Comparison of ENCODE assay signal across 8 cellular contexts in genomic region chr6:99520855-99521556, GRCh38. TPM values are rescaled to one million over a fixed set of nuclear protein-coding genes. Genes with fewer than 3 reads are reported as not detected.
A peak's percentile ranks its signal among the peaks of the same experiment; 100 is the strongest.
DNase-seq lines count a peak whose midpoint lies in the region; ATAC-seq, FAIRE-seq and TF ChIP-seq lines count a peak whose summit lies in the region.

No MANE protein-coding gene starts in this region.

- H3K14ac ChIP-seq in mesenchymal stem cell (ENCODE audit: low read length in 2 of 2), result peak overlapping the region in 1 of 2 experiments; percentile 99

- peaks cover 4% of the 10 kb centered on the region for H3K4me1 ChIP-seq in effector memory CD4-positive, alpha-beta T cell (ENCODE audit: control insufficient read depth, insufficient read depth, low read length, poor library complexity, severe bottlenecking)
- peaks cover 4% of the 10 kb centered on the region for H3K4me1 ChIP-seq in mesenchymal stem cell (ENCODE audit: control insufficient read depth, insufficient read depth, low read depth, low read length)

- peak; percentile 89 for ATAC-seq in GM21367 (IDR thresholded peaks at IDR 0.05; ENCODE audit: unreplicated experiment)

- peak overlapping the region; percentile 69 for H3K4me2 ChIP-seq in mesenchymal stem cell (ENCODE audit: low read length, poor library complexity, severe bottlenecking)

- peak; percentile 57 for TF ChIP-seq CTCF in D721Med (IDR thresholded peaks at IDR 0.05; ENCODE audit: insufficient read depth, missing control alignments)

- no peak overlapping the region for H3K23ac ChIP-seq in mesenchymal stem cell (ENCODE audit: low read length in 2 of 2)

- H3K4ac ChIP-seq in mesenchymal stem cell (ENCODE audit: low read depth in 1 of 2, low read length in 2 of 2), result peak overlapping the region; percentile 73 to 93

- under 1% methylated on average over 44 of the region's 45 CpGs for WGBS in mesenchymal stem cell

- H4K8ac ChIP-seq in mesenchymal stem cell (ENCODE audit: low read length), result peak overlapping the region; percentile 83

- H2BK15ac ChIP-seq in mesenchymal stem cell (ENCODE audit: low read depth, poor library complexity, severe bottlenecking), result no peak overlapping the region

- H4K91ac ChIP-seq in mesenchymal stem cell (ENCODE audit: low read length), result peak overlapping the region; percentile 96

- H3K27me3 ChIP-seq in effector memory CD4-positive, alpha-beta T cell (replicated peaks; ENCODE audit: control insufficient read depth, insufficient read depth, low read length, poor library complexity, severe bottlenecking), result no peaks in the 10 kb centered on the region
- H3K27me3 ChIP-seq in mesenchymal stem cell (ENCODE audit: control insufficient read depth in 1 of 2, insufficient read depth in 1 of 2, low read length in 2 of 2), result no peaks in the 10 kb centered on the region

- H2BK12ac ChIP-seq in mesenchymal stem cell (ENCODE audit: low read length in 2 of 2), result peak overlapping the region; percentile 28 to 31

- peak overlapping the region; percentile 56 for H2BK120ac ChIP-seq in mesenchymal stem cell (ENCODE audit: low read depth, low read length)

- peak; percentile 33 for DNase-seq in D721Med (ENCODE audit: insufficient read length, low spot score)
- DNase-seq in HT1080 (ENCODE audit: low read depth), result peak; percentile 82
- peak; percentile 86 for DNase-seq in NOMO-1 treated with DMSO at 0.1 percent for 48 hours (lab: John Stamatoyannopoulos, UW; ENCODE audit: unreplicated experiment)
- DNase-seq in activated CD8-positive, alpha-beta memory T cell treated with anti-CD3 and anti-CD28 coated beads for 48 hours (ENCODE audit: low read depth in 2 of 3, low spot score in 2 of 3), result peak; percentile 41 to 73 (median 52)
- peak; percentile 39 to 66 (median 55) for DNase-seq in effector memory CD4-positive, alpha-beta T cell
- DNase-seq in mesenchymal stem cell, result peak; percentile 89
- DNase-seq in stimulated activated CD8-positive, alpha-beta memory T cell treated with anti-CD3 and anti-CD28 coated beads, Interleukin-15, amount 100 ng/mL, for 1 hour (ENCODE audit: low read depth), result peak; percentile 24

- peak overlapping the region; percentile 76 for H3K4me3 ChIP-seq in effector memory CD4-positive, alpha-beta T cell (ENCODE audit: insufficient read depth, low read depth, low read length, poor library complexity, severe bottlenecking)
- H3K4me3 ChIP-seq in mesenchymal stem cell (ENCODE audit: insufficient read depth in 1 of 2, low read depth in 1 of 2, low read length in 2 of 2), result peak overlapping the region; percentile 98

- peak overlapping the region; percentile 94 for H3K9ac ChIP-seq in mesenchymal stem cell (ENCODE audit: low read length)

- H3K27ac ChIP-seq in effector memory CD4-positive, alpha-beta T cell (ENCODE audit: insufficient read depth, low read length, poor library complexity, severe bottlenecking), result peak overlapping the region; percentile 52
- peak overlapping the region; percentile 90 for H3K27ac ChIP-seq in mesenchymal stem cell (ENCODE audit: low read length, poor library complexity, severe bottlenecking)

- H3K18ac ChIP-seq in mesenchymal stem cell (ENCODE audit: low read depth in 1 of 2, low read length in 2 of 2), result peak overlapping the region; percentile 87 to 98

- no peak overlapping the region for H2AK5ac ChIP-seq in mesenchymal stem cell (ENCODE audit: low read length, severe bottlenecking)

- H3K79me1 ChIP-seq in mesenchymal stem cell (replicated peaks; ENCODE audit: low read length, poor library complexity, severe bottlenecking), result peaks cover 1% of the 10 kb centered on the region

- no peaks in the 10 kb centered on the region for H3K9me3 ChIP-seq in effector memory CD4-positive, alpha-beta T cell (ENCODE audit: control insufficient read depth, low read length)
- H3K9me3 ChIP-seq in mesenchymal stem cell (ENCODE audit: control insufficient read depth, low read length), result no peaks in the 10 kb centered on the region

- no peak for FAIRE-seq in D721Med (lab: Jason Lieb, UNC)

- peak overlapping the region; percentile 99 for H2AFZ ChIP-seq in mesenchymal stem cell (ENCODE audit: low read depth, low read length)

- no peaks in the 10 kb centered on the region for H3K36me3 ChIP-seq in effector memory CD4-positive, alpha-beta T cell (ENCODE audit: control insufficient read depth, insufficient read depth, low read length)
- peaks cover 0 to 8% of the 10 kb centered on the region in 2 experiments for H3K36me3 ChIP-seq in mesenchymal stem cell (ENCODE audit: control insufficient read depth in 1 of 2, insufficient read depth in 2 of 2, low read depth in 1 of 2, low read length in 2 of 2)

- peak overlapping the region; percentile 68 for H2BK5ac ChIP-seq in mesenchymal stem cell (ENCODE audit: low read depth, low read length, poor library complexity, severe bottlenecking)

RNA-seq across cellular contexts. Expression of gene USP45, which starts 5.8 kb away (rescaled TPM):
- total RNA-seq in HT1080 (2014; rRNA removed; shearing (Covaris generic)), result 12.3 and 12.5 TPM in 2 replicates
- polyA plus RNA-seq in HT1080 (2015; cell fraction: cytosol; rRNA removed), result 16.2 and 17.2 TPM in 2 replicates
- polyA plus RNA-seq in HT1080 (2015; cell fraction: nucleus; rRNA removed), result 28.0 and 37.7 TPM in 2 replicates
- 8.0 TPM for polyA plus RNA-seq in mesenchymal stem cell (2013, experiment 1 of 2)
- polyA plus RNA-seq in mesenchymal stem cell (2013, experiment 2 of 2), result 7.7 TPM

RNA-seq across cellular contexts. Expression of gene CCNC, which starts 47.5 kb away (rescaled TPM):
- 64.2 and 81.5 TPM in 2 replicates for total RNA-seq in HT1080 (2014; rRNA removed; shearing (Covaris generic))
- 74.6 and 79.9 TPM in 2 replicates for polyA plus RNA-seq in HT1080 (2015; cell fraction: cytosol; rRNA removed)
- 44.6 and 45.7 TPM in 2 replicates for polyA plus RNA-seq in HT1080 (2015; cell fraction: nucleus; rRNA removed)
- 26.7 TPM for polyA plus RNA-seq in mesenchymal stem cell (2013, experiment 1 of 2)
- 27.8 TPM for polyA plus RNA-seq in mesenchymal stem cell (2013, experiment 2 of 2)

Comparison
In these comparisons a context has a peak if more than half of its experiments do, and no peak if none do; other contexts are left out.
1. Peak in every context shown above with its lines: DNase-seq, ATAC-seq, H3K4me3 ChIP-seq and H3K27ac ChIP-seq.
2. DNase-seq: peak in every context shown above with its lines; median percentile 89 in mesenchymal stem cell; 86 in NOMO-1 treated with DMSO at 0.1 percent for 48 hours; 82 in HT1080; 55 in effector memory CD4-positive, alpha-beta T cell; 52 in activated CD8-positive, alpha-beta memory T cell treated with anti-CD3 and anti-CD28 coated beads for 48 hours; 33 in D721Med; 24 in stimulated activated CD8-positive, alpha-beta memory T cell treated with anti-CD3 and anti-CD28 coated beads, Interleukin-15, amount 100 ng/mL, for 1 hour.